In the genomic region with DNA sequence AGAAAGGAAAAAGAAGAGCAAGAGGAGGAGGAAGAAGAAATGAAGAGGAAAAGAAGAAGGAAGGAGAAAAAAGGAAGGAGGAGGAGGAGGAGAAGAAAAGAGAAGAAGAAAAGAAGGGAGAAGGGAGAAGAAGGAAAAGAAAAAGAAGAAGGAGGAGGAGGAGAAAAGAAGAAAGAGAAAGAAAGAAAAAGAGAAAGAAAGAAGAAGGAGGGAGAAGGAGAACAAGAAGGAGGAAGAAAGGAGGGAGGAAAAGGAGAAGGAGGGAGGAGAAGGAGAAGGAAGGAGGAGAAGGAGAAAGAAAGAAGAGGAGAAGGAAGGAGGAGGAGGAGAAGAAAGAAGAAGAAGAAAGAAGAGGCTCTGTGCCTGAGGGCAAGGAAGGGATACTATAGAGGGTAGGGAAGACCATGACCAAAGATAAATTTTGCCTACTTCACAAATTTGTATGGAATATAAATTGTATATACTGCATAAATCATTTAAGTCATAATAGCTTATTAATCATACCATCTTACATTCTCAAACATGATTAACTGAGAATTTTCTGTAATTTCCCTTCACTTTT, we compare ENCODE assay signal across 17 cellular contexts. TPM values are rescaled to one million over a fixed set of nuclear protein-coding genes. Genes with fewer than 3 reads are reported as not detected.
DNase-seq lines count a peak whose midpoint lies in the region; ATAC-seq, FAIRE-seq and TF ChIP-seq lines count a peak whose summit lies in the region.
"Had no signal": no experiment of that assay in that cellular context is flagged by ENCODE, and none has a peak within 500 bp of the region (broad histone marks: within the 10 kb centered on the region; RNA-seq: fewer than 3 reads in every experiment).

No MANE protein-coding gene starts in this region.

- no peaks in the 10 kb centered on the region for H4K20me1 ChIP-seq in GM23338 (replicated peaks; ENCODE audit: insufficient read depth)
- no peaks in the 10 kb centered on the region for H4K20me1 ChIP-seq in K562 (replicated peaks; ENCODE audit: control insufficient read depth, insufficient read depth, low read length)

- H3K9ac ChIP-seq in K562 (ENCODE audit: insufficient read depth in 1 of 2, low read depth in 2 of 2, low read length in 2 of 2), result no peak overlapping the region
- H3K9ac ChIP-seq: GM23248 had no signal

- no peaks in the 10 kb centered on the region for H3F3A ChIP-seq in GM23338 (replicated peaks; ENCODE audit: low read depth)

- no peak for DNase-seq in stimulated activated naive CD8-positive, alpha-beta T cell treated with anti-CD3 and anti-CD28 coated beads, Interleukin-15, Interleukin-2, amounts not matched to agents 100 U/mL and 50 U/mL, for 24 hours
- DNase-seq in GM23338 (ENCODE audit: low spot score), result no peak
- no peak for DNase-seq in K562 (ENCODE audit: extremely low read depth in 1 of 4, low spot score in 3 of 4)
- no peak for DNase-seq in activated CD8-positive, alpha-beta memory T cell treated with anti-CD3 and anti-CD28 coated beads, Interleukin-2, amount 50 U/mL, for 4 hours
- DNase-seq in dorsolateral prefrontal cortex, result no peak
- no peak for DNase-seq in posterior vena cava (ENCODE audit: low spot score)
- DNase-seq: ACHN, C1 segment of cervical spinal cord, Calu3, DMS 273 treated with DMSO at 0.1 percent for 48 hours, GM23248, H7 had no signal

- POLR2A ChIA-PET in K562 (lab: Yijun Ruan, JAX), result interaction anchor here (0.5 to 0.6 kb wide), 2 partner anchors 452 to 570 kb away, joined by 3 read pairs; no protein-coding TSS in a partner anchor

- H3K4me1 Mint-ChIP-seq in stimulated activated naive CD8-positive, alpha-beta T cell treated with anti-CD3 and anti-CD28 coated beads, Interleukin-15, Interleukin-2, amounts not matched to agents 100 ng/mL and 50 ng/mL, for 24 hours (ENCODE audit: low read depth), result peaks cover 39% of the 10 kb centered on the region
- H3K4me1 Mint-ChIP-seq in GM23338, result peaks cover 2% of the 10 kb centered on the region; the same call in 1 of the 3 replicates

- BruUV-seq in K562 (replicated peaks; lab: Mats Ljungman, UMichigan), result no TSS peak

- H3K27ac ChIP-seq in GM23338 (ENCODE audit: low read depth) (no peak overlapping the region), K562 (ENCODE audit: extremely low read depth, low read depth, low read length) (no peak overlapping the region), dorsolateral prefrontal cortex (no peak overlapping the region)
- H3K27ac ChIP-seq: GM23248 had no signal

- H3K4me1 ChIP-seq in GM23338 (ENCODE audit: insufficient read depth) (peaks cover 4% of the 10 kb centered on the region; the same call in 1 of the 2 replicates), K562 (replicated peaks in 1 of 2; ENCODE audit: control insufficient read depth in 2 of 2, insufficient read depth in 2 of 2, low read length in 2 of 2) (no peaks in the 10 kb centered on the region)

- H3K4me2 ChIP-seq in GM23338 (0 out of 2 replicates have a peak overlapping the region, but pooled peaks have one; percentile 39), K562 (ENCODE audit: insufficient read depth, low read length) (no peak overlapping the region)

- TF ChIP-seq CTCF in GM23338 (conservative IDR thresholded peaks at IDR 0.05; ENCODE audit: low read depth in 2 of 2) (no peak), K562 (IDR thresholded peaks at IDR 0.05 in 2 of 3, conservative IDR thresholded peaks at IDR 0.05 in 1 of 3; ENCODE audit: insufficient read depth in 2 of 3, low read depth in 1 of 3, low read length in 3 of 3) (no peak), dorsolateral prefrontal cortex (IDR thresholded peaks at IDR 0.05 in 54 of 56, conservative IDR thresholded peaks at IDR 0.05 in 2 of 56; ENCODE audit: low read depth in 1 of 56, partially characterized antibody in 56 of 56) (no peak)

- TF ChIP-seq EP300 in K562 (IDR thresholded peaks at IDR 0.05; ENCODE audit: low read length), result no peak

- ATAC-seq in stimulated activated naive CD8-positive, alpha-beta T cell treated with anti-CD3 and anti-CD28 coated beads, Interleukin-15, Interleukin-2, amounts not matched to agents 100 U/mL and 50 U/mL, for 24 hours, result no peak
- ATAC-seq in GM23338 (no peak), K562 (no peak), HG03159 (IDR thresholded peaks at IDR 0.05; ENCODE audit: unreplicated experiment) (no peak)
- ATAC-seq: GM12878 had no signal

- in situ Hi-C loops in K562 (cut with MboI), result no loop called here

- no peak for TF ChIP-seq POLR2A in K562 (conservative IDR thresholded peaks at IDR 0.05)

- H3K9me2 ChIP-seq in GM23338 (ENCODE audit: insufficient read depth), result no peaks in the 10 kb centered on the region

- H3K9me3 ChIP-seq in K562 (replicated peaks; ENCODE audit: control insufficient read depth, insufficient read depth, low read depth, low read length), result no peaks in the 10 kb centered on the region

- H3K36me3 Mint-ChIP-seq in stimulated activated naive CD8-positive, alpha-beta T cell treated with anti-CD3 and anti-CD28 coated beads, Interleukin-15, Interleukin-2, amounts not matched to agents 100 ng/mL and 50 ng/mL, for 24 hours (ENCODE audit: low read depth), result peaks cover 13% of the 10 kb centered on the region
- no peaks in the 10 kb centered on the region for H3K36me3 Mint-ChIP-seq in GM23338 (ENCODE audit: low read depth)

- H3K79me2 ChIP-seq in GM23338 (replicated peaks; ENCODE audit: insufficient read depth) (no peaks in the 10 kb centered on the region), K562 (ENCODE audit: control insufficient read depth, insufficient read depth, low read length) (no peaks in the 10 kb centered on the region)

- intact Hi-C loops in K562 (cut with micrococcal nuclease) (no loop called here), dorsolateral prefrontal cortex (cut with DNase I) (no loop called here), posterior vena cava (cut with DNase I) (no loop called here)

- TF ChIP-seq RAD21 in K562 (CRISPR knock-in tag; conservative IDR thresholded peaks at IDR 0.05 in 1 of 2, IDR thresholded peaks at IDR 0.05 in 1 of 2), result no peak

- no peaks in the 10 kb centered on the region for H3K27me3 Mint-ChIP-seq in stimulated activated naive CD8-positive, alpha-beta T cell treated with anti-CD3 and anti-CD28 coated beads, Interleukin-15, Interleukin-2, amounts not matched to agents 100 ng/mL and 50 ng/mL, for 24 hours
- H3K27me3 Mint-ChIP-seq in GM23338 (ENCODE audit: insufficient read depth, low read depth, poor library complexity), result no peaks in the 10 kb centered on the region

- H2AFZ ChIP-seq in GM23338 (no peak overlapping the region), K562 (ENCODE audit: low read depth, low read length) (no peak overlapping the region)
- H2AFZ ChIP-seq: GM23248 had no signal

- H3K27me3 ChIP-seq in GM23338 (ENCODE audit: insufficient read depth) (no peaks in the 10 kb centered on the region), K562 (ENCODE audit: control insufficient read depth in 2 of 2, insufficient read depth in 2 of 2, low read length in 2 of 2) (no peaks in the 10 kb centered on the region), dorsolateral prefrontal cortex (no peaks in the 10 kb centered on the region)

- H3K9me3 Mint-ChIP-seq in stimulated activated naive CD8-positive, alpha-beta T cell treated with anti-CD3 and anti-CD28 coated beads, Interleukin-15, Interleukin-2, amounts not matched to agents 100 ng/mL and 50 ng/mL, for 24 hours, result no peaks in the 10 kb centered on the region
- no peaks in the 10 kb centered on the region for H3K9me3 Mint-ChIP-seq in GM23338

- H3K36me3 ChIP-seq in GM23338 (ENCODE audit: insufficient read depth), result no peaks in the 10 kb centered on the region
- H3K36me3 ChIP-seq in K562 (ENCODE audit: control insufficient read depth, insufficient read depth, low read length), result no peaks in the 10 kb centered on the region

- no peaks in the 10 kb centered on the region for H3K9me1 ChIP-seq in K562 (ENCODE audit: control insufficient read depth, insufficient read depth, low read length)

- H3K4me3 Mint-ChIP-seq in stimulated activated naive CD8-positive, alpha-beta T cell treated with anti-CD3 and anti-CD28 coated beads, Interleukin-15, Interleukin-2, amounts not matched to agents 100 ng/mL and 50 ng/mL, for 24 hours, result no peak overlapping the region
- no peak overlapping the region for H3K4me3 Mint-ChIP-seq in GM23338

- FAIRE-seq in K562 (lab: Jason Lieb, UNC), result no peak
- FAIRE-seq: GM12878, GM18507, HTR-8/SVneo had no signal

- H3K4me3 ChIP-seq in GM23338 (no peak overlapping the region), K562 (no peak overlapping the region), dorsolateral prefrontal cortex (no peak overlapping the region)
- H3K4me3 ChIP-seq: GM12878, GM23248 had no signal

- peak overlapping the region; percentile 79 for H3K27ac Mint-ChIP-seq in stimulated activated naive CD8-positive, alpha-beta T cell treated with anti-CD3 and anti-CD28 coated beads, Interleukin-15, Interleukin-2, amounts not matched to agents 100 ng/mL and 50 ng/mL, for 24 hours
- H3K27ac Mint-ChIP-seq in GM23338, result no peak overlapping the region

- CTCF ChIA-PET in K562 (lab: Yijun Ruan, JAX; ENCODE audit: low intra/inter-chr PET ratio), result no interaction called here

RNA-seq across cellular contexts. Expression of a gene that starts 55.7 kb away (rescaled TPM):
- 36.2 and 36.4 TPM in 2 replicates for total RNA-seq in GM23338 (2014; rRNA removed; shearing (Covaris generic))
- polyA plus RNA-seq in GM23338 (2016; fragmentation: Nextera tagmentation; extraction: Ambion mirVana) (19.8 and 26.2 TPM in 2 replicates), K562 (2011; rRNA removed) (13.0 and 13.3 TPM in 2 replicates), K562 (2014; fragmentation: Illumina TruSeq; extraction: Trizol) (8.5 and 8.9 TPM in 2 replicates), K562 (2014; fragmentation: Nextera tagmentation; extraction: Ambion mirVana) (1 to 10 TPM; 3.1 to 3.8 TPM), K562 (2014; rRNA removed) (6.1 and 6.3 TPM in 2 replicates)
- total RNA-seq in K562 (2011; cell fraction: chromatin; rRNA removed; ENCODE audit: low replicate concordance), result 8.5 and 25.3 TPM in 2 replicates
- 4.8 and 6.3 TPM in 2 replicates for total RNA-seq in K562 (2011; cell fraction: nucleolus; rRNA removed)
- 9.5 and 18.4 TPM in 2 replicates for total RNA-seq in K562 (2011; cell fraction: nucleoplasm; rRNA removed)
- total RNA-seq in K562 (2014; rRNA removed) (6.4 and 6.8 TPM in 2 replicates), K562 (2014; rRNA removed; fragmentation: Illumina TruSeq; extraction: Trizol) (9.4 and 9.8 TPM in 2 replicates), K562 (2015; rRNA removed; fragmentation: Illumina TruSeq; extraction: Trizol) (9.7 and 11.2 TPM in 2 replicates), K562 (2021) (6.6 and 7.4 TPM in 2 replicates), dorsolateral prefrontal cortex (100 to 1,000 TPM in 2 of 120 experiments, 10 to 100 TPM in 118; 42.2 to 110 (median 71.4) TPM), posterior vena cava (10 to 100 TPM; 25.3 to 33.8 TPM)
- polyA plus RNA-seq in K562 (2011; cell fraction: cytosol; rRNA removed), result 2.5 and 5.3 TPM in 2 replicates
- 5.8 and 10.1 TPM in 2 replicates for polyA plus RNA-seq in K562 (2011; cell fraction: nucleus; rRNA removed)
- polyA plus RNA-seq in K562 (2012), result 7.7 and 8.8 TPM in 2 replicates
- 14.6 and 19.8 TPM in 2 replicates for polyA minus RNA-seq in K562 (2011; rRNA and poly(A)+ RNA removed)
- polyA minus RNA-seq in K562 (2011; cell fraction: cytosol; rRNA and poly(A)+ RNA removed), result 3.3 and 4.3 TPM in 2 replicates
- 7.8 and 17.0 TPM in 2 replicates for polyA minus RNA-seq in K562 (2011; cell fraction: nucleus; rRNA and poly(A)+ RNA removed)

RNA-seq across cellular contexts. Expression of a gene that starts 56.4 kb away (rescaled TPM):
- total RNA-seq in GM23338 (2014; rRNA removed; shearing (Covaris generic)), result 11.3 and 17.1 TPM in 2 replicates
- 18.7 and 20.2 TPM in 2 replicates for polyA plus RNA-seq in GM23338 (2016; fragmentation: Nextera tagmentation; extraction: Ambion mirVana)
- total RNA-seq in K562 (2011; cell fraction: chromatin; rRNA removed; ENCODE audit: low replicate concordance), result 19.9 and 82.4 TPM in 2 replicates
- total RNA-seq in K562 (2011; cell fraction: nucleolus; rRNA removed), result 9.7 and 18.8 TPM in 2 replicates
- total RNA-seq in K562 (2011; cell fraction: nucleoplasm; rRNA removed), result 27.3 and 41.5 TPM in 2 replicates
- total RNA-seq in K562 (2014; rRNA removed), result 51.0 and 58.0 TPM in 2 replicates
- total RNA-seq in K562 (2014; rRNA removed; fragmentation: Illumina TruSeq; extraction: Trizol), result 80.0 and 85.7 TPM in 2 replicates
- 70.6 and 79.7 TPM in 2 replicates for total RNA-seq in K562 (2015; rRNA removed; fragmentation: Illumina TruSeq; extraction: Trizol)
- 41.8 and 42.4 TPM in 2 replicates for total RNA-seq in K562 (2021)
- 49.9 and 60.7 TPM in 2 replicates for polyA plus RNA-seq in K562 (2011; rRNA removed)
- 23.2 and 23.8 TPM in 2 replicates for polyA plus RNA-seq in K562 (2011; cell fraction: cytosol; rRNA removed)
- polyA plus RNA-seq in K562 (2011; cell fraction: nucleus; rRNA removed), result 24.9 and 33.2 TPM in 2 replicates
- 29.7 and 29.9 TPM in 2 replicates for polyA plus RNA-seq in K562 (2012)
- polyA plus RNA-seq in K562 (2014; fragmentation: Illumina TruSeq; extraction: Trizol), result 52.1 and 61.8 TPM in 2 replicates
- 10 to 100 TPM; 70.0 to 88.6 TPM for polyA plus RNA-seq in K562 (2014; fragmentation: Nextera tagmentation; extraction: Ambion mirVana)
- polyA plus RNA-seq in K562 (2014; rRNA removed), result 39.4 and 49.7 TPM in 2 replicates
- 70.2 and 71.2 TPM in 2 replicates for polyA minus RNA-seq in K562 (2011; rRNA and poly(A)+ RNA removed)
- polyA minus RNA-seq in K562 (2011; cell fraction: cytosol; rRNA and poly(A)+ RNA removed), result 21.7 and 24.7 TPM in 2 replicates
- 22.1 and 47.1 TPM in 2 replicates for polyA minus RNA-seq in K562 (2011; cell fraction: nucleus; rRNA and poly(A)+ RNA removed)
- total RNA-seq in dorsolateral prefrontal cortex, result 10 to 100 TPM; 14.7 to 38.7 (median 24.8) TPM
- 10 to 100 TPM; 14.4 to 16.3 TPM for total RNA-seq in posterior vena cava
